Comparison of ENCODE assay signal across 17 cellular contexts in the genomic region with DNA sequence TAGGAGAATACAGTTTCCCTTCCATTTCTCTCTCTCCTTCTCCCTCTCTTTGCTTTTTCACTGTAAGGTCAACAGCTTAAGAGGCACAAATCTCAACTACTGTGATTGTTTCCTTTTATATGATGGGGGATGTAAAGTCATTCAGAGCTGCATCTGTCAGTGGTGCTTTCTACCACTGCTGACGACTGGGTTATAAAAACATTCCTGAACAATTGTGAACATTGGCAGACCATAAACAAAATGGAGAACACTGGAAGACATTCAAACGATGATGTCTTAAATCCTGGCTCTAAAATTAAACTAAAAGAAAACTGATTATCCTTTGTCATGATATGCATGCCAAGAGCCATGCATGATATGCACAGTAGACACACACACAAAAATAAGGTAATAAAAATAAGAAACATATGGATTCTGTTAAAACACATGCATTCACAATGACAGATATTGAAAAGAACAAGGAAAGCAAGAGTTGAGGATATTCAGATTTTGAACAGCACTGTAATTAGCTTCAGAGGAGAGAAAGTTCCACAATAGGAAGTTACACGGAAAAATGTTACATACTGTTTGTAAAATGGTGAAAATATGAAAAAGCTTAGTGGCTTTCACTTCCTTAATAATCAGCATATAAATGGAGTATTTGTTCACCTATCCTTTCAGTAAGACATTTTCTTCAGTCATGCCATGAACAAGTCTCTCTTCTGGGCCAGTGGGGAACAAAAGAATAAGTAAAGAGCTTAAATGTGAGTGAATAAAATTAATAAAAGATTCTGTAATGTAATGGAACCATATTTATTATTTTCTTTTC.
DNase-seq lines count a peak whose midpoint lies in the region; ATAC-seq, FAIRE-seq and TF ChIP-seq lines count a peak whose summit lies in the region.
"Had no signal": no experiment of that assay in that cellular context is flagged by ENCODE, and none has a peak within 500 bp of the region (broad histone marks: within the 10 kb centered on the region; RNA-seq: fewer than 3 reads in every experiment).

No MANE protein-coding gene starts in this region.

- no peak overlapping the region for H3K4me3 Mint-ChIP-seq in natural killer cell treated with Interleukin-12 subunit alpha and Interleukin-12 subunit beta and Interleukin-15 and Interleukin-18, amount 100 ng/mL, for 72 hours
- H3K4me3 Mint-ChIP-seq: activated naive CD8-positive, alpha-beta T cell treated with anti-CD3 and anti-CD28 coated beads for 36 hours; naive thymus-derived CD8-positive, alpha-beta T cell; WTC11 had no signal

- H4K20me1 ChIP-seq in OCI-LY1 (ENCODE audit: insufficient read depth, low read length) (no peaks in the 10 kb centered on the region), fibroblast of lung (ENCODE audit: control insufficient read depth, extremely low read depth, insufficient read depth, low read length) (no peaks in the 10 kb centered on the region)

- intact Hi-C loops in pancreas (cut with DNase I), result no loop called here

- no peak overlapping the region for H3K9ac ChIP-seq in OCI-LY1 (ENCODE audit: low read length)
- H3K9ac ChIP-seq in fibroblast of lung (ENCODE audit: insufficient read depth, low read length), result no peak overlapping the region
- H3K9ac ChIP-seq in mesendoderm (ENCODE audit: low read length), result no peak overlapping the region

- no peaks in the 10 kb centered on the region for H3K9me2 ChIP-seq in OCI-LY1 (ENCODE audit: low read depth, low read length)

- peaks cover 12% of the 10 kb centered on the region for H3K4me1 ChIP-seq in OCI-LY1 (ENCODE audit: insufficient read depth, low read length, severe bottlenecking)
- H3K4me1 ChIP-seq in fibroblast of lung (ENCODE audit: control insufficient read depth, extremely low read depth, insufficient read depth, low read length), result no peaks in the 10 kb centered on the region
- H3K4me1 ChIP-seq in pancreas, result no peaks in the 10 kb centered on the region
- H3K4me1 ChIP-seq in mesendoderm (ENCODE audit: control insufficient read depth, low read depth, low read length), result no peaks in the 10 kb centered on the region
- H3K4me1 ChIP-seq: foreskin keratinocyte, testis had no signal

- H3K9me3 ChIP-seq in OCI-LY1 (ENCODE audit: low read length) (no peaks in the 10 kb centered on the region), fibroblast of lung (ENCODE audit: control insufficient read depth, insufficient read depth, low read depth, low read length) (no peaks in the 10 kb centered on the region), pancreas (no peaks in the 10 kb centered on the region)
- H3K9me3 ChIP-seq: testis had no signal

- no peaks in the 10 kb centered on the region for H3K36me3 Mint-ChIP-seq in natural killer cell treated with Interleukin-12 subunit alpha and Interleukin-12 subunit beta and Interleukin-15 and Interleukin-18, amount 100 ng/mL, for 72 hours
- H3K36me3 Mint-ChIP-seq: naive thymus-derived CD8-positive, alpha-beta T cell; WTC11 had no signal

- H3K9me3 Mint-ChIP-seq in natural killer cell treated with Interleukin-12 subunit alpha and Interleukin-12 subunit beta and Interleukin-15 and Interleukin-18, amount 100 ng/mL, for 72 hours, result no peaks in the 10 kb centered on the region
- H3K9me3 Mint-ChIP-seq: activated naive CD8-positive, alpha-beta T cell treated with anti-CD3 and anti-CD28 coated beads for 36 hours; naive thymus-derived CD8-positive, alpha-beta T cell; WTC11 had no signal

- no peaks in the 10 kb centered on the region for H3K79me2 ChIP-seq in OCI-LY1 (ENCODE audit: insufficient read depth, low read length)
- no peaks in the 10 kb centered on the region for H3K79me2 ChIP-seq in fibroblast of lung (ENCODE audit: control insufficient read depth, insufficient read depth, low read length)
- H3K79me2 ChIP-seq in mesendoderm (ENCODE audit: control insufficient read depth, insufficient read depth, low read length), result no peaks in the 10 kb centered on the region

- H3K27me3 Mint-ChIP-seq in natural killer cell treated with Interleukin-12 subunit alpha and Interleukin-12 subunit beta and Interleukin-15 and Interleukin-18, amount 100 ng/mL, for 72 hours, result peaks cover 5% of the 10 kb centered on the region in 2 donors

- no peak overlapping the region for H4K5ac ChIP-seq in mesendoderm (ENCODE audit: low read length)

- no peak overlapping the region for H3K4me3 ChIP-seq in OCI-LY1 (ENCODE audit: low read depth, low read length, poor library complexity, severe bottlenecking)
- no peak overlapping the region for H3K4me3 ChIP-seq in fibroblast of lung (replicated peaks in 1 of 4; ENCODE audit: control extremely low read depth in 1 of 4, insufficient read depth in 1 of 4, low read depth in 3 of 4, low read length in 4 of 4)
- no peak overlapping the region for H3K4me3 ChIP-seq in pancreas
- no peak overlapping the region for H3K4me3 ChIP-seq in mesendoderm (ENCODE audit: low read length)
- H3K4me3 ChIP-seq: skin epidermis, testis had no signal

- H3K36me3 ChIP-seq in OCI-LY1 (ENCODE audit: insufficient read depth, low read length) (no peaks in the 10 kb centered on the region), fibroblast of lung (ENCODE audit: control insufficient read depth, insufficient read depth, low read length) (no peaks in the 10 kb centered on the region), pancreas (no peaks in the 10 kb centered on the region), mesendoderm (ENCODE audit: control insufficient read depth, insufficient read depth, low read length) (no peaks in the 10 kb centered on the region)

- H3K4ac ChIP-seq in mesendoderm (ENCODE audit: low read depth, low read length), result no peak overlapping the region

- no peak overlapping the region for H3K27ac Mint-ChIP-seq in natural killer cell treated with Interleukin-12 subunit alpha and Interleukin-12 subunit beta and Interleukin-15 and Interleukin-18, amount 100 ng/mL, for 72 hours
- H3K27ac Mint-ChIP-seq: activated naive CD8-positive, alpha-beta T cell treated with anti-CD3 and anti-CD28 coated beads for 36 hours; naive thymus-derived CD8-positive, alpha-beta T cell; WTC11 had no signal

- no peak overlapping the region for H2BK120ac ChIP-seq in mesendoderm (ENCODE audit: low read depth, low read length)

- no peak overlapping the region for H2BK5ac ChIP-seq in mesendoderm (ENCODE audit: low read length)

- TF ChIP-seq POLR2A in GM12891 (IDR thresholded peaks at IDR 0.05; ENCODE audit: low read depth, low read length), result no peak; the same call in 1 of the 2 replicates

- no peaks in the 10 kb centered on the region for H3F3A ChIP-seq in OCI-LY1 (ENCODE audit: insufficient read depth, low read length)

- 70 to 78% methylated on average over 3 of the region's 3 CpGs for WGBS in pancreas, 2 donors
- no CpG with 5 or more reads among the region's 3 CpGs for WGBS in mesendoderm (ENCODE audit: extremely low coverage, insufficient coverage, low lambda C conversion rate)

- H2BK15ac ChIP-seq in mesendoderm (replicated peaks; ENCODE audit: low read depth), result no peak overlapping the region

- no peak overlapping the region for H3K18ac ChIP-seq in mesendoderm (ENCODE audit: low read length)

- no peak overlapping the region for H4K8ac ChIP-seq in mesendoderm (ENCODE audit: low read depth, low read length)

- no peak overlapping the region for H2AK5ac ChIP-seq in mesendoderm (ENCODE audit: low read length)

- ATAC-seq in pancreas, result no peak
- no peak for ATAC-seq in natural killer cell treated with Interleukin-12 subunit alpha and Interleukin-12 subunit beta and Interleukin-15 and Interleukin-18, amount 100 ng/mL, for 72 hours
- ATAC-seq: foreskin keratinocyte; HepG2; naive thymus-derived CD8-positive, alpha-beta T cell; WTC11 had no signal

- FAIRE-seq in GM12891 (lab: Jason Lieb, UNC) (peak; percentile 28), pancreas (lab: Jason Lieb, UNC) (peak; percentile 49)
- FAIRE-seq: HepG2 had no signal

- no peak overlapping the region for H3K27ac ChIP-seq in OCI-LY1 (ENCODE audit: low read depth, low read length, poor library complexity, severe bottlenecking)
- no peak overlapping the region for H3K27ac ChIP-seq in fibroblast of lung (ENCODE audit: insufficient read depth, low read length)
- H3K27ac ChIP-seq in pancreas, result no peak overlapping the region
- no peak overlapping the region for H3K27ac ChIP-seq in mesendoderm (ENCODE audit: low read depth, low read length)
- H3K27ac ChIP-seq: foreskin keratinocyte, skin epidermis, testis had no signal

- H2AFZ ChIP-seq in OCI-LY1 (ENCODE audit: low read length) (no peak overlapping the region), fibroblast of lung (ENCODE audit: low read length) (peak overlapping the region; percentile 43)

- TF ChIP-seq CTCF in OCI-LY1 (IDR thresholded peaks at IDR 0.05; ENCODE audit: low read length) (no peak), fibroblast of lung (conservative IDR thresholded peaks at IDR 0.05 in 1 of 2, IDR thresholded peaks at IDR 0.05 in 1 of 2; ENCODE audit: low read depth in 1 of 2, low read length in 2 of 2) (no peak), pancreas (IDR thresholded peaks at IDR 0.05) (no peak)

- no peak overlapping the region for H3K56ac ChIP-seq in mesendoderm (ENCODE audit: low read length)

- peaks cover 0 to 4% of the 10 kb centered on the region in 2 donors for H3K4me1 Mint-ChIP-seq in natural killer cell treated with Interleukin-12 subunit alpha and Interleukin-12 subunit beta and Interleukin-15 and Interleukin-18, amount 100 ng/mL, for 72 hours (ENCODE audit: low read depth in 2 of 2)

- H3K79me1 ChIP-seq in mesendoderm (ENCODE audit: low read length), result no peaks in the 10 kb centered on the region

- peak overlapping the region; percentile 36 for H3K4me2 ChIP-seq in OCI-LY1 (ENCODE audit: low read length)
- peak overlapping the region; percentile 30 for H3K4me2 ChIP-seq in fibroblast of lung (ENCODE audit: extremely low read depth, insufficient read depth, low read length)
- H3K4me2 ChIP-seq in mesendoderm (ENCODE audit: low read length), result no peak overlapping the region

- DNase-seq in GM12891 (ENCODE audit: insufficient read length, low spot score) (no peak), fibroblast of lung (ENCODE audit: low read depth in 2 of 2) (peak; percentile 83 to 84), pancreas (no peak), SKM-1 treated with dmso at 0.1 percent for 144 hours (lab: John Stamatoyannopoulos, UW; ENCODE audit: unreplicated experiment) (no peak), NCI-H1105 (lab: John Stamatoyannopoulos, UW) (no peak), mesendoderm (no peak)
- DNase-seq in natural killer cell treated with Interleukin-12 subunit alpha and Interleukin-12 subunit beta and Interleukin-15 and Interleukin-18, amount 100 ng/mL, for 72 hours (ENCODE audit: low spot score), result no peak
- DNase-seq: activated naive CD8-positive, alpha-beta T cell treated with anti-CD3 and anti-CD28 coated beads for 36 hours; cortex of kidney; foreskin keratinocyte; naive thymus-derived CD8-positive, alpha-beta T cell; NCI-H526 treated with DMSO at 0.1 percent for 48 hours; testis had no signal

- H3K27me3 ChIP-seq in OCI-LY1 (ENCODE audit: insufficient read depth, low read length) (no peaks in the 10 kb centered on the region), fibroblast of lung (ENCODE audit: control insufficient read depth, insufficient read depth, low read length) (no peaks in the 10 kb centered on the region), pancreas (no peaks in the 10 kb centered on the region), mesendoderm (ENCODE audit: insufficient read depth, low read length, poor library complexity) (no peaks in the 10 kb centered on the region)
- H3K27me3 ChIP-seq: foreskin keratinocyte, testis had no signal

- H3K23ac ChIP-seq in mesendoderm (ENCODE audit: low read length), result no peak overlapping the region

Comparison
In these comparisons a context has a peak if more than half of its experiments do, and no peak if none do; other contexts are left out.
1. DNase-seq: peak in fibroblast of lung (2 of 2); none in GM12891 (single experiment), pancreas (0 of 6), SKM-1 treated with dmso at 0.1 percent for 144 hours (single experiment), NCI-H1105 (single experiment), mesendoderm (single experiment) and natural killer cell treated with Interleukin-12 subunit alpha and Interleukin-12 subunit beta and Interleukin-15 and Interleukin-18, amount 100 ng/mL, for 72 hours (single experiment).